In genomic region chr19:46115396-46116109, GRCh38 we compare ENCODE assay signal across 8 cellular contexts. TPM values are rescaled to one million over a fixed set of nuclear protein-coding genes. Genes with fewer than 3 reads are reported as not detected.
DNase-seq lines count a peak whose midpoint lies in the region; ATAC-seq lines count a peak whose summit lies in the region.

No MANE protein-coding gene starts in this region.

- in situ Hi-C loops in Caki2 (cut with HindIII; ENCODE audit: low pct_unique_long_range_greater_than_20kb, low sequenced_read_pairs) = no loop called here

- H3K27ac Mint-ChIP-seq in activated T-cell treated with anti-CD3 and anti-CD28 coated beads, Interleukin-2, amount 50 U/mL, for 24 hours = peak overlapping the region; percentile 19

- no peaks in the 10 kb centered on the region for H3K36me3 Mint-ChIP-seq in activated T-cell treated with anti-CD3 and anti-CD28 coated beads, Interleukin-2, amount 50 U/mL, for 24 hours (ENCODE audit: low read depth)

- ATAC-seq in HG03103 (IDR thresholded peaks at IDR 0.05; ENCODE audit: low read depth, unreplicated experiment) (peak; percentile 61), GM19324 (IDR thresholded peaks at IDR 0.05; ENCODE audit: low FRiP score, unreplicated experiment) (no peak), GM19035 (IDR thresholded peaks at IDR 0.05; ENCODE audit: unreplicated experiment) (no peak), HG03354 (IDR thresholded peaks at IDR 0.05; ENCODE audit: poor library complexity, severe bottlenecking, unreplicated experiment) (no peak)

- H3K4me1 Mint-ChIP-seq in activated T-cell treated with anti-CD3 and anti-CD28 coated beads, Interleukin-2, amount 50 U/mL, for 24 hours (ENCODE audit: low read depth) = peaks cover 22% of the 10 kb centered on the region

- H3K9me3 Mint-ChIP-seq in activated T-cell treated with anti-CD3 and anti-CD28 coated beads, Interleukin-2, amount 50 U/mL, for 24 hours = no peaks in the 10 kb centered on the region

- H3K4me3 Mint-ChIP-seq in activated T-cell treated with anti-CD3 and anti-CD28 coated beads, Interleukin-2, amount 50 U/mL, for 24 hours = peak overlapping the region; percentile 34

- peak; percentile 37 for DNase-seq in Caki2 (ENCODE audit: low read depth)
- peak; percentile 52 for DNase-seq in activated T-cell treated with anti-CD3 and anti-CD28 coated beads, Interleukin-2, amount 50 U/mL, for 24 hours
- DNase-seq in left kidney (ENCODE audit: low read depth, low spot score) = peak; percentile 14
- no peak for DNase-seq in NCI-H526 treated with DMSO at 0.1 percent for 48 hours (lab: John Stamatoyannopoulos, UW)

- H3K27me3 Mint-ChIP-seq in activated T-cell treated with anti-CD3 and anti-CD28 coated beads, Interleukin-2, amount 50 U/mL, for 24 hours = peaks cover 78% of the 10 kb centered on the region

RNA-seq across cellular contexts. Expression of gene IGFL3, which starts 8.9 kb away (rescaled TPM):
- not detected in 2 replicates for total RNA-seq in Caki2 (2014; rRNA removed; shearing (Covaris generic); ENCODE audit: low replicate concordance)

RNA-seq across cellular contexts. Expression of gene IGFL2, which starts 32.5 kb away (rescaled TPM):
- total RNA-seq in Caki2 (2014; rRNA removed; shearing (Covaris generic); ENCODE audit: low replicate concordance) = not detected in 2 replicates
